Comparison of ENCODE assay signal across 1 cellular context in genomic region chr1:23539698-23540266, GRCh38.
TF ChIP-seq lines count a peak whose summit lies in the region.

No MANE protein-coding gene starts in this region.

TF ChIP-seq in GM12878, 131 proteins besides CTCF, POLR2A, EP300 and RAD21 (continued from another document and continues in another):
- no peak for TF ChIP-seq CUX1 (IDR thresholded peaks at IDR 0.05; ENCODE audit: insufficient replicate concordance, low read depth, low read length)
- no peak for TF ChIP-seq NFIC (IDR thresholded peaks at IDR 0.05; ENCODE audit: low read depth, low read length)
- TF ChIP-seq PAX5 (IDR thresholded peaks at IDR 0.05; ENCODE audit: borderline replicate concordance, low read depth, low read length), result no peak
- no peak for TF ChIP-seq RBBP5 (conservative IDR thresholded peaks at IDR 0.05)
- TF ChIP-seq MLLT1 (IDR thresholded peaks at IDR 0.05), result peak; percentile 36; the same call in 1 of the 2 replicates
- peak; percentile 77; the same call in 1 of the 2 replicates for TF ChIP-seq NBN (IDR thresholded peaks at IDR 0.05)
- peak; percentile 38; the same call in 1 of the 2 replicates for TF ChIP-seq BCL11A (IDR thresholded peaks at IDR 0.05; ENCODE audit: low read depth, low read length)
- no peak for TF ChIP-seq SMAD1 (IDR thresholded peaks at IDR 0.05; ENCODE audit: low read depth, partially characterized antibody)
- TF ChIP-seq, protein P1, sequence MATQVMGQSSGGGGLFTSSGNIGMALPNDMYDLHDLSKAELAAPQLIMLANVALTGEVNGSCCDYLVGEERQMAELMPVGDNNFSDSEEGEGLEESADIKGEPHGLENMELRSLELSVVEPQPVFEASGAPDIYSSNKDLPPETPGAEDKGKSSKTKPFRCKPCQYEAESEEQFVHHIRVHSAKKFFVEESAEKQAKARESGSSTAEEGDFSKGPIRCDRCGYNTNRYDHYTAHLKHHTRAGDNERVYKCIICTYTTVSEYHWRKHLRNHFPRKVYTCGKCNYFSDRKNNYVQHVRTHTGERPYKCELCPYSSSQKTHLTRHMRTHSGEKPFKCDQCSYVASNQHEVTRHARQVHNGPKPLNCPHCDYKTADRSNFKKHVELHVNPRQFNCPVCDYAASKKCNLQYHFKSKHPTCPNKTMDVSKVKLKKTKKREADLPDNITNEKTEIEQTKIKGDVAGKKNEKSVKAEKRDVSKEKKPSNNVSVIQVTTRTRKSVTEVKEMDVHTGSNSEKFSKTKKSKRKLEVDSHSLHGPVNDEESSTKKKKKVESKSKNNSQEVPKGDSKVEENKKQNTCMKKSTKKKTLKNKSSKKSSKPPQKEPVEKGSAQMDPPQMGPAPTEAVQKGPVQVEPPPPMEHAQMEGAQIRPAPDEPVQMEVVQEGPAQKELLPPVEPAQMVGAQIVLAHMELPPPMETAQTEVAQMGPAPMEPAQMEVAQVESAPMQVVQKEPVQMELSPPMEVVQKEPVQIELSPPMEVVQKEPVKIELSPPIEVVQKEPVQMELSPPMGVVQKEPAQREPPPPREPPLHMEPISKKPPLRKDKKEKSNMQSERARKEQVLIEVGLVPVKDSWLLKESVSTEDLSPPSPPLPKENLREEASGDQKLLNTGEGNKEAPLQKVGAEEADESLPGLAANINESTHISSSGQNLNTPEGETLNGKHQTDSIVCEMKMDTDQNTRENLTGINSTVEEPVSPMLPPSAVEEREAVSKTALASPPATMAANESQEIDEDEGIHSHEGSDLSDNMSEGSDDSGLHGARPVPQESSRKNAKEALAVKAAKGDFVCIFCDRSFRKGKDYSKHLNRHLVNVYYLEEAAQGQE (IDR thresholded peaks at IDR 0.05; ENCODE audit: low read depth, low read length), result no peak
- TF ChIP-seq, protein P2, sequence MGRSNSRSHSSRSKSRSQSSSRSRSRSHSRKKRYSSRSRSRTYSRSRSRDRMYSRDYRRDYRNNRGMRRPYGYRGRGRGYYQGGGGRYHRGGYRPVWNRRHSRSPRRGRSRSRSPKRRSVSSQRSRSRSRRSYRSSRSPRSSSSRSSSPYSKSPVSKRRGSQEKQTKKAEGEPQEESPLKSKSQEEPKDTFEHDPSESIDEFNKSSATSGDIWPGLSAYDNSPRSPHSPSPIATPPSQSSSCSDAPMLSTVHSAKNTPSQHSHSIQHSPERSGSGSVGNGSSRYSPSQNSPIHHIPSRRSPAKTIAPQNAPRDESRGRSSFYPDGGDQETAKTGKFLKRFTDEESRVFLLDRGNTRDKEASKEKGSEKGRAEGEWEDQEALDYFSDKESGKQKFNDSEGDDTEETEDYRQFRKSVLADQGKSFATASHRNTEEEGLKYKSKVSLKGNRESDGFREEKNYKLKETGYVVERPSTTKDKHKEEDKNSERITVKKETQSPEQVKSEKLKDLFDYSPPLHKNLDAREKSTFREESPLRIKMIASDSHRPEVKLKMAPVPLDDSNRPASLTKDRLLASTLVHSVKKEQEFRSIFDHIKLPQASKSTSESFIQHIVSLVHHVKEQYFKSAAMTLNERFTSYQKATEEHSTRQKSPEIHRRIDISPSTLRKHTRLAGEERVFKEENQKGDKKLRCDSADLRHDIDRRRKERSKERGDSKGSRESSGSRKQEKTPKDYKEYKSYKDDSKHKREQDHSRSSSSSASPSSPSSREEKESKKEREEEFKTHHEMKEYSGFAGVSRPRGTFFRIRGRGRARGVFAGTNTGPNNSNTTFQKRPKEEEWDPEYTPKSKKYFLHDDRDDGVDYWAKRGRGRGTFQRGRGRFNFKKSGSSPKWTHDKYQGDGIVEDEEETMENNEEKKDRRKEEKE (IDR thresholded peaks at IDR 0.05), result no peak
- TF ChIP-seq SREBF1 (IDR thresholded peaks at IDR 0.05; ENCODE audit: low read length), result no peak
- 0 out of 2 replicates have a peak, but pooled peaks have one; percentile 31 for TF ChIP-seq MEF2A (IDR thresholded peaks at IDR 0.05; ENCODE audit: insufficient read depth, low read depth, low read length)
- TF ChIP-seq, protein P3, sequence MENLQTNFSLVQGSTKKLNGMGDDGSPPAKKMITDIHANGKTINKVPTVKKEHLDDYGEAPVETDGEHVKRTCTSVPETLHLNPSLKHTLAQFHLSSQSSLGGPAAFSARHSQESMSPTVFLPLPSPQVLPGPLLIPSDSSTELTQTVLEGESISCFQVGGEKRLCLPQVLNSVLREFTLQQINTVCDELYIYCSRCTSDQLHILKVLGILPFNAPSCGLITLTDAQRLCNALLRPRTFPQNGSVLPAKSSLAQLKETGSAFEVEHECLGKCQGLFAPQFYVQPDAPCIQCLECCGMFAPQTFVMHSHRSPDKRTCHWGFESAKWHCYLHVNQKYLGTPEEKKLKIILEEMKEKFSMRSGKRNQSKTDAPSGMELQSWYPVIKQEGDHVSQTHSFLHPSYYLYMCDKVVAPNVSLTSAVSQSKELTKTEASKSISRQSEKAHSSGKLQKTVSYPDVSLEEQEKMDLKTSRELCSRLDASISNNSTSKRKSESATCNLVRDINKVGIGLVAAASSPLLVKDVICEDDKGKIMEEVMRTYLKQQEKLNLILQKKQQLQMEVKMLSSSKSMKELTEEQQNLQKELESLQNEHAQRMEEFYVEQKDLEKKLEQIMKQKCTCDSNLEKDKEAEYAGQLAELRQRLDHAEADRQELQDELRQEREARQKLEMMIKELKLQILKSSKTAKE (IDR thresholded peaks at IDR 0.05; ENCODE audit: low read depth, poor library complexity, severe bottlenecking), result peak; percentile 51
- 0 out of 2 replicates have a peak, but pooled peaks have one; percentile 32 for TF ChIP-seq TARDBP (IDR thresholded peaks at IDR 0.05; ENCODE audit: borderline replicate concordance)
- TF ChIP-seq DPF2 (IDR thresholded peaks at IDR 0.05), result peak; percentile 64
- 0 out of 2 replicates have a peak, but pooled peaks have one; percentile 12 for TF ChIP-seq NRF1 (conservative IDR thresholded peaks at IDR 0.05; ENCODE audit: low read depth, low read length)
- peak; percentile 95 for TF ChIP-seq CREB1 (IDR thresholded peaks at IDR 0.05; ENCODE audit: low read depth)
- TF ChIP-seq, protein P4, sequence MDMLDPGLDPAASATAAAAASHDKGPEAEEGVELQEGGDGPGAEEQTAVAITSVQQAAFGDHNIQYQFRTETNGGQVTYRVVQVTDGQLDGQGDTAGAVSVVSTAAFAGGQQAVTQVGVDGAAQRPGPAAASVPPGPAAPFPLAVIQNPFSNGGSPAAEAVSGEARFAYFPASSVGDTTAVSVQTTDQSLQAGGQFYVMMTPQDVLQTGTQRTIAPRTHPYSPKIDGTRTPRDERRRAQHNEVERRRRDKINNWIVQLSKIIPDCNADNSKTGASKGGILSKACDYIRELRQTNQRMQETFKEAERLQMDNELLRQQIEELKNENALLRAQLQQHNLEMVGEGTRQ (IDR thresholded peaks at IDR 0.05; ENCODE audit: borderline replicate concordance, low read depth, low read length), result peak; percentile 24; the same call in 1 of the 2 replicates
- TF ChIP-seq HDAC6 (IDR thresholded peaks at IDR 0.05; ENCODE audit: unreplicated experiment), result no peak
- no peak for TF ChIP-seq NKRF (conservative IDR thresholded peaks at IDR 0.05)
- TF ChIP-seq BMI1 (IDR thresholded peaks at IDR 0.05; ENCODE audit: borderline replicate concordance), result no peak
- TF ChIP-seq, protein P5, sequence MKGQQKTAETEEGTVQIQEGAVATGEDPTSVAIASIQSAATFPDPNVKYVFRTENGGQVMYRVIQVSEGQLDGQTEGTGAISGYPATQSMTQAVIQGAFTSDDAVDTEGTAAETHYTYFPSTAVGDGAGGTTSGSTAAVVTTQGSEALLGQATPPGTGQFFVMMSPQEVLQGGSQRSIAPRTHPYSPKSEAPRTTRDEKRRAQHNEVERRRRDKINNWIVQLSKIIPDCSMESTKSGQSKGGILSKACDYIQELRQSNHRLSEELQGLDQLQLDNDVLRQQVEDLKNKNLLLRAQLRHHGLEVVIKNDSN (IDR thresholded peaks at IDR 0.05; ENCODE audit: borderline replicate concordance, extremely low read length, insufficient read depth, low read depth, low read length), result no peak
- TF ChIP-seq SREBF2 (IDR thresholded peaks at IDR 0.05; ENCODE audit: low read length), result no peak
- no peak for TF ChIP-seq EZH2 (IDR thresholded peaks at IDR 0.05; ENCODE audit: borderline replicate concordance, control insufficient read depth, low read depth, low read length)
- TF ChIP-seq SMARCA5 (IDR thresholded peaks at IDR 0.05), result peak; percentile 84
- no peak for TF ChIP-seq MYB (IDR thresholded peaks at IDR 0.05; ENCODE audit: borderline replicate concordance, low read depth, low read length)
- TF ChIP-seq, protein P6, sequence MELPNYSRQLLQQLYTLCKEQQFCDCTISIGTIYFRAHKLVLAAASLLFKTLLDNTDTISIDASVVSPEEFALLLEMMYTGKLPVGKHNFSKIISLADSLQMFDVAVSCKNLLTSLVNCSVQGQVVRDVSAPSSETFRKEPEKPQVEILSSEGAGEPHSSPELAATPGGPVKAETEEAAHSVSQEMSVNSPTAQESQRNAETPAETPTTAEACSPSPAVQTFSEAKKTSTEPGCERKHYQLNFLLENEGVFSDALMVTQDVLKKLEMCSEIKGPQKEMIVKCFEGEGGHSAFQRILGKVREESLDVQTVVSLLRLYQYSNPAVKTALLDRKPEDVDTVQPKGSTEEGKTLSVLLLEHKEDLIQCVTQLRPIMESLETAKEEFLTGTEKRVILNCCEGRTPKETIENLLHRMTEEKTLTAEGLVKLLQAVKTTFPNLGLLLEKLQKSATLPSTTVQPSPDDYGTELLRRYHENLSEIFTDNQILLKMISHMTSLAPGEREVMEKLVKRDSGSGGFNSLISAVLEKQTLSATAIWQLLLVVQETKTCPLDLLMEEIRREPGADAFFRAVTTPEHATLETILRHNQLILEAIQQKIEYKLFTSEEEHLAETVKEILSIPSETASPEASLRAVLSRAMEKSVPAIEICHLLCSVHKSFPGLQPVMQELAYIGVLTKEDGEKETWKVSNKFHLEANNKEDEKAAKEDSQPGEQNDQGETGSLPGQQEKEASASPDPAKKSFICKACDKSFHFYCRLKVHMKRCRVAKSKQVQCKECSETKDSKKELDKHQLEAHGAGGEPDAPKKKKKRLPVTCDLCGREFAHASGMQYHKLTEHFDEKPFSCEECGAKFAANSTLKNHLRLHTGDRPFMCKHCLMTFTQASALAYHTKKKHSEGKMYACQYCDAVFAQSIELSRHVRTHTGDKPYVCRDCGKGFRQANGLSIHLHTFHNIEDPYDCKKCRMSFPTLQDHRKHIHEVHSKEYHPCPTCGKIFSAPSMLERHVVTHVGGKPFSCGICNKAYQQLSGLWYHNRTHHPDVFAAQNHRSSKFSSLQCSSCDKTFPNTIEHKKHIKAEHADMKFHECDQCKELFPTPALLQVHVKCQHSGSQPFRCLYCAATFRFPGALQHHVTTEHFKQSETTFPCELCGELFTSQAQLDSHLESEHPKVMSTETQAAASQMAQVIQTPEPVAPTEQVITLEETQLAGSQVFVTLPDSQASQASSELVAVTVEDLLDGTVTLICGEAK (IDR thresholded peaks at IDR 0.05; ENCODE audit: borderline replicate concordance), result no peak
- TF ChIP-seq ZSCAN29 (IDR thresholded peaks at IDR 0.05), result no peak
- peak; percentile 98 for TF ChIP-seq SMC3 (IDR thresholded peaks at IDR 0.05; ENCODE audit: borderline replicate concordance, low read length)
- TF ChIP-seq CEBPB (IDR thresholded peaks at IDR 0.05; ENCODE audit: borderline replicate concordance in 1 of 2, low read depth in 2 of 2, low read length in 2 of 2), result no peak
- no peak for TF ChIP-seq JUNB (IDR thresholded peaks at IDR 0.05)
